In genomic region chr2:73985318-73986084, GRCh38 we compare ENCODE assay signal across 8 cellular contexts. TPM values are rescaled to one million over a fixed set of nuclear protein-coding genes. Genes with fewer than 3 reads are reported as not detected.
DNase-seq lines count a peak whose midpoint lies in the region; ATAC-seq and TF ChIP-seq lines count a peak whose summit lies in the region.

No MANE protein-coding gene starts in this region.

- H3K27ac ChIP-seq in Peyer's patch (peak overlapping the region; percentile 86 to 95 (median 92)), heart right ventricle (peak overlapping the region in 8 of 10 donors; percentile 49 to 95 (median 74))

- H3K4me1 ChIP-seq in Peyer's patch (peaks cover 0 to 60% (median 31%) of the 10 kb centered on the region in 4 donors), heart right ventricle (peaks cover 12 to 78% (median 66%) of the 10 kb centered on the region in 9 donors)

- H3K4me3 ChIP-seq in Peyer's patch (peak overlapping the region; percentile 66 to 91 (median 76)), heart right ventricle (peak overlapping the region; percentile 34 to 67 (median 61)), retinal pigment epithelial cell (ENCODE audit: low read length) (peak overlapping the region; percentile 59)

- peak; percentile 23 for ATAC-seq in HG02852 (IDR thresholded peaks at IDR 0.05; ENCODE audit: unreplicated experiment)
- peak in 6 of 8 donors; percentile 5 to 27 (median 9) for ATAC-seq in heart right ventricle

- H3K9me3 ChIP-seq in Peyer's patch: no peaks in the 10 kb centered on the region
- no peaks in the 10 kb centered on the region for H3K9me3 ChIP-seq in heart right ventricle

- no peak for TF ChIP-seq CTCF in Peyer's patch (IDR thresholded peaks at IDR 0.05)
- no peak for TF ChIP-seq CTCF in heart right ventricle (IDR thresholded peaks at IDR 0.05)
- no peak for TF ChIP-seq CTCF in retinal pigment epithelial cell (conservative IDR thresholded peaks at IDR 0.05; ENCODE audit: low read depth, low read length)

- DNase-seq in NCI-H146 (lab: John Stamatoyannopoulos, UW): peak; percentile 53
- no peak for DNase-seq in NCI-H146 treated with DMSO at 0.1 percent for 48 hours (lab: John Stamatoyannopoulos, UW; ENCODE audit: unreplicated experiment)
- peak; percentile 51 to 74 (median 62) for DNase-seq in Peyer's patch
- peak; percentile 55 for DNase-seq in activated gamma-delta T cell (lab: John Stamatoyannopoulos, UW)
- peak; percentile 54 to 65 for DNase-seq in heart right ventricle
- DNase-seq in retinal pigment epithelial cell (ENCODE audit: low read depth): no peak
- DNase-seq in 8988T: no peak

- WGBS in heart right ventricle, 2 donors: 3 to 10% methylated on average over 27 to 63 of the region's 64 CpGs

- intact Hi-C loops in heart right ventricle (cut with DNase I): loop anchor here in 5 of 10 donors (5.0 to 10.0 kb wide), 4 partner anchors 58 to 161 kb away; partner anchors contain the start of genes DGUOK (in 2 of the 5) and STAMBP (in 2 of the 5)

- H3K36me3 ChIP-seq in Peyer's patch (no peaks in the 10 kb centered on the region), heart right ventricle (peaks cover 0 to 7% (median 0%) of the 10 kb centered on the region in 9 donors)

- H3K27me3 ChIP-seq in Peyer's patch (no peaks in the 10 kb centered on the region), heart right ventricle (no peaks in the 10 kb centered on the region)

- TF ChIP-seq POLR2A in Peyer's patch (IDR thresholded peaks at IDR 0.05): peak in 1 of 2 donors; percentile 20

RNA-seq across cellular contexts. Expression of gene TET3, which starts 0.8 kb away (rescaled TPM):
- 10 to 100 TPM; 18.2 to 38.7 (median 27.0) TPM for total RNA-seq in Peyer's patch
- total RNA-seq in heart right ventricle: 1 to 10 TPM; 2.1 to 8.0 (median 2.9) TPM
- 1 to 10 TPM; 1.1 to 1.3 TPM for polyA plus RNA-seq in heart right ventricle

RNA-seq across cellular contexts. Expression of gene DGUOK, which starts 58.8 kb away (rescaled TPM):
- total RNA-seq in Peyer's patch: 10 to 100 TPM; 24.2 to 44.5 (median 39.7) TPM
- 10 to 100 TPM; 18.7 to 29.4 (median 22.6) TPM for total RNA-seq in heart right ventricle
- 10 to 100 TPM; 38.7 to 56.2 TPM for polyA plus RNA-seq in heart right ventricle

Comparison
In these comparisons a context has a peak if more than half of its experiments do, and no peak if none do; other contexts are left out.
1. DNase-seq: peak in NCI-H146 (single experiment), Peyer's patch (3 of 3), activated gamma-delta T cell (single experiment) and heart right ventricle (2 of 2); none in NCI-H146 treated with DMSO at 0.1 percent for 48 hours (single experiment), retinal pigment epithelial cell (single experiment) and 8988T (single experiment).
2. Peak in every context shown above with its lines, with median percentiles within 50 percentile points of each other: H3K4me3 ChIP-seq.